ENCODE assay signal across 19 cellular contexts in genomic region chr11:1297576-1298473, GRCh38. TPM values are rescaled to one million over a fixed set of nuclear protein-coding genes. Genes with fewer than 3 reads are reported as not detected.
DNase-seq lines count a peak whose midpoint lies in the region; ATAC-seq, FAIRE-seq and TF ChIP-seq lines count a peak whose summit lies in the region.
"Had no signal": no experiment of that assay in that cellular context is flagged by ENCODE, and none has a peak within 500 bp of the region (broad histone marks: within the 10 kb centered on the region; RNA-seq: fewer than 3 reads in every experiment).

No MANE protein-coding gene starts in this region.

- H3K18ac ChIP-seq in H9 (ENCODE audit: insufficient read length, low read depth, low read length) = no peak overlapping the region

- no peak overlapping the region for H3K23ac ChIP-seq in H9 (ENCODE audit: insufficient read length, low read depth, low read length)

- H2AK5ac ChIP-seq in H9 (ENCODE audit: insufficient read length, low read length) = no peak overlapping the region

- no CpG with 5 or more reads among the region's 31 CpGs for WGBS in H9 (ENCODE audit: extremely low coverage, insufficient read length, low lambda C conversion rate)
- 87% methylated on average over 24 of the region's 31 CpGs for WGBS in K562 (ENCODE audit: insufficient coverage, low coverage, missing lambda C conversion rate)

- H3K79me1 ChIP-seq in H9 (ENCODE audit: insufficient read depth, low read depth, low read length, poor library complexity, severe bottlenecking) = peaks cover 14% of the 10 kb centered on the region

- FAIRE-seq in K562 (lab: Jason Lieb, UNC) (no peak), D721Med (lab: Jason Lieb, UNC) (no peak)
- FAIRE-seq: frontal cortex, G401.6 had no signal

- peaks cover 1% of the 10 kb centered on the region; the same call in 1 of the 2 replicates for H3K79me2 ChIP-seq in H9 (ENCODE audit: insufficient read depth, low read length)
- peaks cover 33% of the 10 kb centered on the region for H3K79me2 ChIP-seq in K562 (ENCODE audit: control insufficient read depth, insufficient read depth, low read length)

- H3K4me2 ChIP-seq in H9 (ENCODE audit: insufficient read depth, insufficient read length, low read length) (no peak overlapping the region), K562 (ENCODE audit: insufficient read depth, low read length) (no peak overlapping the region)

- TF ChIP-seq RAD21 in K562 (CRISPR knock-in tag; conservative IDR thresholded peaks at IDR 0.05 in 1 of 2, IDR thresholded peaks at IDR 0.05 in 1 of 2) = no peak

- H3T11ph ChIP-seq in H9 (ENCODE audit: low read length) = no peak overlapping the region

- no peak overlapping the region for H3K4me3 Mint-ChIP-seq in H9
- H3K4me3 Mint-ChIP-seq: stimulated activated effector memory CD8-positive, alpha-beta T cell treated with anti-CD3 and anti-CD28 coated beads, Interleukin-12 subunit alpha, Interleukin-12 subunit beta, amount 100 ng/mL, for 72 hours had no signal

- H3K14ac ChIP-seq in H9 (ENCODE audit: insufficient read depth, low read length) = no peak overlapping the region; the same call in 1 of the 2 replicates

- H3K27ac Mint-ChIP-seq in H9 = no peak overlapping the region; a peak in 2 of 7 replicates

- POLR2A ChIA-PET in K562 (lab: Yijun Ruan, JAX) = no interaction called here

- no peak overlapping the region for H2BK5ac ChIP-seq in H9 (ENCODE audit: insufficient read length, low read length)

- DNase-seq in H9 (peak; percentile 13), K562 (ENCODE audit: extremely low read depth in 1 of 4, low spot score in 3 of 4) (no peak), kidney tubule cell (ENCODE audit: low spot score) (peak; percentile 22), gastrocnemius medialis (peak; percentile 89 to 95), SW 1271 (lab: John Stamatoyannopoulos, UW) (no peak), D721Med (ENCODE audit: insufficient read length, low spot score) (no peak), GM19238 (ENCODE audit: insufficient read length, low spot score) (no peak)
- DNase-seq: anterior cingulate cortex; effector CD8-positive, alpha-beta T cell; NCI-H146; nucleus accumbens; SJCRH30; stimulated activated CD4-positive, alpha-beta T cell treated with anti-CD3 and anti-CD28 coated beads, Interleukin-1b, Interleukin-23, amount 100 ng/mL, for 48 hours had no signal

- peaks cover 15 to 25% of the 10 kb centered on the region in 2 experiments for H3K4me1 Mint-ChIP-seq in H9

- no peak overlapping the region for H2BK120ac ChIP-seq in H9 (ENCODE audit: low read depth, low read length, poor library complexity, severe bottlenecking)

- no peak overlapping the region for H3K56ac ChIP-seq in H9 (ENCODE audit: insufficient read length, low read depth, low read length)

- no peak for TF ChIP-seq EP300 in K562 (IDR thresholded peaks at IDR 0.05; ENCODE audit: low read length)

- H3K4me1 ChIP-seq in H9 (ENCODE audit: insufficient read depth, low read length) = no peaks in the 10 kb centered on the region; the same call in 1 of the 2 replicates
- H3K4me1 ChIP-seq in K562 (replicated peaks in 1 of 2; ENCODE audit: control insufficient read depth in 2 of 2, insufficient read depth in 2 of 2, low read length in 2 of 2) = peaks cover 0 to 34% of the 10 kb centered on the region in 2 experiments; a peak in 3 of 5 replicates
- peaks cover 33 to 36% of the 10 kb centered on the region in 2 donors for H3K4me1 ChIP-seq in gastrocnemius medialis
- H3K4me1 ChIP-seq: HAP-1, SJCRH30 had no signal

- no peak overlapping the region for H3K9ac ChIP-seq in H9 (ENCODE audit: extremely low read depth, insufficient read length, low read length)
- 0 out of 4 replicates have a peak overlapping the region, but pooled peaks of 1 of the 2 experiments have one; percentile 52 for H3K9ac ChIP-seq in K562 (ENCODE audit: insufficient read depth in 1 of 2, low read depth in 2 of 2, low read length in 2 of 2)

- in situ Hi-C loops in K562 (cut with MboI) (no loop called here), gastrocnemius medialis (cut with MboI; ENCODE audit: low sequenced_read_pairs in 4 of 4) (no loop called here)

- intact Hi-C loops in K562 (cut with micrococcal nuclease) (no loop called here), gastrocnemius medialis (cut with DNase I; ENCODE audit: low total_unique reads) (loop anchor here (1.0 to 10.0 kb wide), 6 partner anchors 36 to 444 kb away; partner anchors contain the start of gene BRSK2)

- H2BK20ac ChIP-seq in H9 (ENCODE audit: low read depth, low read length, poor library complexity, severe bottlenecking) = no peak overlapping the region

- peaks cover 4 to 18% (median 5%) of the 10 kb centered on the region in 3 experiments; a peak in 5 of 7 replicates for H3K36me3 Mint-ChIP-seq in H9 (ENCODE audit: insufficient read depth in 1 of 3, low read depth in 3 of 3)

- H3K27me3 ChIP-seq in H9 (ENCODE audit: insufficient read depth, low read length) = no peaks in the 10 kb centered on the region
- no peaks in the 10 kb centered on the region for H3K27me3 ChIP-seq in K562 (ENCODE audit: control insufficient read depth in 2 of 2, insufficient read depth in 2 of 2, low read length in 2 of 2)
- no peaks in the 10 kb centered on the region for H3K27me3 ChIP-seq in gastrocnemius medialis
- H3K27me3 ChIP-seq: left lung, SJCRH30 had no signal

- H2BK12ac ChIP-seq in H9 (ENCODE audit: insufficient read length, low read depth, low read length) = no peak overlapping the region

- no peaks in the 10 kb centered on the region for H3K27me3 Mint-ChIP-seq in H9 (ENCODE audit: low read depth)

- H3K4me3 ChIP-seq in K562 (no peak overlapping the region), gastrocnemius medialis (peak overlapping the region; percentile 28 to 35 (median 32))
- H3K4me3 ChIP-seq: HAP-1, left lung, SJCRH30 had no signal

- CTCF ChIA-PET in K562 (lab: Yijun Ruan, JAX; ENCODE audit: low intra/inter-chr PET ratio) = no interaction called here

- no peaks in the 10 kb centered on the region for H3K9me3 ChIP-seq in H9 (ENCODE audit: control insufficient read depth, low read depth, low read length)
- no peaks in the 10 kb centered on the region for H3K9me3 ChIP-seq in K562 (replicated peaks; ENCODE audit: control insufficient read depth, insufficient read depth, low read depth, low read length)
- H3K9me3 ChIP-seq in gastrocnemius medialis = no peaks in the 10 kb centered on the region
- H3K9me3 ChIP-seq: HAP-1, left lung, SJCRH30 had no signal

- H3K9me3 Mint-ChIP-seq in H9 = no peaks in the 10 kb centered on the region
- H3K9me3 Mint-ChIP-seq: stimulated activated effector memory CD8-positive, alpha-beta T cell treated with anti-CD3 and anti-CD28 coated beads, Interleukin-12 subunit alpha, Interleukin-12 subunit beta, amount 100 ng/mL, for 72 hours had no signal

- no peaks in the 10 kb centered on the region for H3K9me1 ChIP-seq in K562 (ENCODE audit: control insufficient read depth, insufficient read depth, low read length)

- no peaks in the 10 kb centered on the region for H3K23me2 ChIP-seq in H9 (ENCODE audit: insufficient read length, low read depth, low read length, poor library complexity, severe bottlenecking)

- H4K91ac ChIP-seq in H9 (ENCODE audit: insufficient read length, low read depth, low read length) = no peak overlapping the region

- H4K8ac ChIP-seq in H9 (replicated peaks; ENCODE audit: insufficient read length, low read depth, low read length) = no peak overlapping the region

- H4K20me1 ChIP-seq in H9 (ENCODE audit: control insufficient read depth, insufficient read depth, insufficient read length) = no peaks in the 10 kb centered on the region
- H4K20me1 ChIP-seq in K562 (replicated peaks; ENCODE audit: control insufficient read depth, insufficient read depth, low read length) = peaks cover 10% of the 10 kb centered on the region

- H3K36me3 ChIP-seq in K562 (ENCODE audit: control insufficient read depth, insufficient read depth, low read length) = peaks cover 15% of the 10 kb centered on the region; the same call in 2 of the 3 replicates
- H3K36me3 ChIP-seq in gastrocnemius medialis = peaks cover 0 to 17% of the 10 kb centered on the region in 2 donors

- ATAC-seq in K562 = no peak
- peak; percentile 78 for ATAC-seq in gastrocnemius medialis
- no peak for ATAC-seq in HG03442 (IDR thresholded peaks at IDR 0.05; ENCODE audit: unreplicated experiment)
- ATAC-seq: left lung had no signal

- no peak overlapping the region for H3K27ac ChIP-seq in H9 (ENCODE audit: insufficient read length, low read depth, low read length)
- no peak overlapping the region for H3K27ac ChIP-seq in K562 (ENCODE audit: extremely low read depth, low read depth, low read length)
- peak overlapping the region; percentile 89 to 94 (median 92) for H3K27ac ChIP-seq in gastrocnemius medialis
- H3K27ac ChIP-seq: SJCRH30 had no signal

- no peak overlapping the region; the same call in 1 of the 2 replicates for H3K4ac ChIP-seq in H9 (ENCODE audit: low read depth, low read length)

- H4K5ac ChIP-seq in H9 (ENCODE audit: insufficient read length, low read depth, low read length) = no peak overlapping the region

- H2AFZ ChIP-seq in H9 (ENCODE audit: low read length) (no peak overlapping the region), K562 (ENCODE audit: low read depth, low read length) (no peak overlapping the region)

- H2BK15ac ChIP-seq in H9 (ENCODE audit: low read depth, low read length) = no peak overlapping the region

- BruUV-seq in K562 (replicated peaks; lab: Mats Ljungman, UMichigan) = no TSS peak

- TF ChIP-seq CTCF in H9 (conservative IDR thresholded peaks at IDR 0.05) (no peak), K562 (IDR thresholded peaks at IDR 0.05 in 2 of 3, conservative IDR thresholded peaks at IDR 0.05 in 1 of 3; ENCODE audit: insufficient read depth in 2 of 3, low read depth in 1 of 3, low read length in 3 of 3) (no peak), gastrocnemius medialis (IDR thresholded peaks at IDR 0.05 in 4 of 5, conservative IDR thresholded peaks at IDR 0.05 in 1 of 5) (no peak), D721Med (IDR thresholded peaks at IDR 0.05; ENCODE audit: insufficient read depth, missing control alignments) (no peak)

- TF ChIP-seq POLR2A in K562 (conservative IDR thresholded peaks at IDR 0.05) = no peak
- TF ChIP-seq POLR2A in gastrocnemius medialis (IDR thresholded peaks at IDR 0.05) = peak; percentile 66 to 69

RNA-seq across cellular contexts. Expression of gene TOLLIP, which starts 11.6 kb away (rescaled TPM):
- total RNA-seq in H9 (2021) (32.3 and 32.4 TPM in 2 replicates), K562 (2014; rRNA removed) (16.0 and 23.0 TPM in 2 replicates), K562 (2014; rRNA removed; fragmentation: Illumina TruSeq; extraction: Trizol) (1.9 and 2.3 TPM in 2 replicates), K562 (2015; rRNA removed; fragmentation: Illumina TruSeq; extraction: Trizol) (6.9 and 7.1 TPM in 2 replicates), K562 (2021) (22.8 and 25.4 TPM in 2 replicates), gastrocnemius medialis (10 to 100 TPM; 49.8 to 91.7 (median 85.0) TPM)
- 28.7 and 53.4 TPM in 2 replicates for total RNA-seq in K562 (2011; cell fraction: chromatin; rRNA removed; ENCODE audit: low replicate concordance)
- 24.0 and 26.7 TPM in 2 replicates for total RNA-seq in K562 (2011; cell fraction: nucleolus; rRNA removed)
- total RNA-seq in K562 (2011; cell fraction: nucleoplasm; rRNA removed) = 23.5 and 24.4 TPM in 2 replicates
- polyA plus RNA-seq in K562 (2011; rRNA removed) (13.5 and 16.4 TPM in 2 replicates), K562 (2014; fragmentation: Illumina TruSeq; extraction: Trizol) (4.9 and 13.1 TPM in 2 replicates), K562 (2014; fragmentation: Nextera tagmentation; extraction: Ambion mirVana) (under 1 TPM; 0.23 to 0.41 TPM), K562 (2014; rRNA removed) (13.3 and 15.4 TPM in 2 replicates)
- polyA plus RNA-seq in K562 (2011; cell fraction: cytosol; rRNA removed) = 15.0 and 35.2 TPM in 2 replicates
- polyA plus RNA-seq in K562 (2011; cell fraction: nucleus; rRNA removed) = 21.5 and 35.3 TPM in 2 replicates
- polyA plus RNA-seq in K562 (2012) = 20.3 and 28.2 TPM in 2 replicates
- 6.0 and 11.6 TPM in 2 replicates for polyA minus RNA-seq in K562 (2011; rRNA and poly(A)+ RNA removed)
- polyA minus RNA-seq in K562 (2011; cell fraction: cytosol; rRNA and poly(A)+ RNA removed) = 10.5 and 28.4 TPM in 2 replicates
- polyA minus RNA-seq in K562 (2011; cell fraction: nucleus; rRNA and poly(A)+ RNA removed) = 9.6 and 13.5 TPM in 2 replicates

Comparison
In these comparisons a context has a peak if more than half of its experiments do, and no peak if none do; other contexts are left out.
1. DNase-seq: peak in H9 (single experiment), kidney tubule cell (single experiment) and gastrocnemius medialis (2 of 2); none in K562 (0 of 4), SW 1271 (0 of 2), D721Med (single experiment) and GM19238 (single experiment).
2. H3K27ac ChIP-seq: peak in gastrocnemius medialis (4 of 4); none in H9 (single experiment) and K562 (single experiment).
3. ATAC-seq: peak in gastrocnemius medialis (2 of 2); none in K562 (single experiment) and HG03442 (single experiment).